In the genomic region with DNA sequence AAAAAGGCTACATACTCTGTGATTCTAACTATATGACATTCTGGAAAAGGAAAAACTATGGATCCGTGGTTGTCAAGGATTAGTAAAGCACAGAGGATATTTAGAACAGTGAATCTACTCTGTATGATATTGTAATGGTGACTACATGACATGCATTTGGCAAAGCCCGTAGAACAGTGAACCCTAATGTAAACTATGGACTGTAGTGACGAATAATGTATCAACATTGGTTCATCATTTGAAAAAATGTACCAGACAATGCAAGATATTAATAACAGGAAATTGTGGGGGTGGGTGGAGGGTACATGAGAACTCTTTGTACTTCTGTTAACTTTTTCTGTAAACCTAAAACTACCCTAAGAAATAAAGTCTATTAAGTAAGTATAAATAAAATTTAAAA, we compare ENCODE assay signal across 1 cellular context.
TF ChIP-seq lines count a peak whose summit lies in the region.

No MANE protein-coding gene starts in this region.

TF ChIP-seq in HepG2, 621 proteins besides CTCF, POLR2A, EP300 and RAD21:
- TF ChIP-seq ZNF234 (CRISPR knock-in tag; conservative IDR thresholded peaks at IDR 0.05) (no peak), ZNF598 (CRISPR knock-in tag; IDR thresholded peaks at IDR 0.05; ENCODE audit: borderline replicate concordance) (no peak), ZNF30 (CRISPR knock-in tag; IDR thresholded peaks at IDR 0.05) (no peak), SMC3 (IDR thresholded peaks at IDR 0.05; ENCODE audit: low read length) (no peak), HNRNPL (IDR thresholded peaks at IDR 0.05; ENCODE audit: low read depth, low read length) (no peak), KLF12 (CRISPR knock-in tag; IDR thresholded peaks at IDR 0.05; ENCODE audit: borderline replicate concordance) (no peak), NFYB (CRISPR knock-in tag; IDR thresholded peaks at IDR 0.05) (no peak), KDM5B (CRISPR knock-in tag; IDR thresholded peaks at IDR 0.05; ENCODE audit: borderline replicate concordance) (no peak), ASH2L (IDR thresholded peaks at IDR 0.05; ENCODE audit: insufficient read length, low read depth, low read length) (no peak), ZNF567 (CRISPR knock-in tag; IDR thresholded peaks at IDR 0.05; ENCODE audit: borderline replicate concordance) (no peak), MAFG (CRISPR knock-in tag; IDR thresholded peaks at IDR 0.05) (no peak), IKZF1 (IDR thresholded peaks at IDR 0.05) (no peak), ZNF782 (CRISPR knock-in tag; IDR thresholded peaks at IDR 0.05; ENCODE audit: borderline replicate concordance) (no peak), PCBP2 (optimal IDR thresholded peaks at IDR 0.05; ENCODE audit: low read depth, low read length, poor library complexity, severe bottlenecking) (no peak), ZNF224 (CRISPR knock-in tag; IDR thresholded peaks at IDR 0.05) (no peak)
- TF ChIP-seq, protein P1, sequence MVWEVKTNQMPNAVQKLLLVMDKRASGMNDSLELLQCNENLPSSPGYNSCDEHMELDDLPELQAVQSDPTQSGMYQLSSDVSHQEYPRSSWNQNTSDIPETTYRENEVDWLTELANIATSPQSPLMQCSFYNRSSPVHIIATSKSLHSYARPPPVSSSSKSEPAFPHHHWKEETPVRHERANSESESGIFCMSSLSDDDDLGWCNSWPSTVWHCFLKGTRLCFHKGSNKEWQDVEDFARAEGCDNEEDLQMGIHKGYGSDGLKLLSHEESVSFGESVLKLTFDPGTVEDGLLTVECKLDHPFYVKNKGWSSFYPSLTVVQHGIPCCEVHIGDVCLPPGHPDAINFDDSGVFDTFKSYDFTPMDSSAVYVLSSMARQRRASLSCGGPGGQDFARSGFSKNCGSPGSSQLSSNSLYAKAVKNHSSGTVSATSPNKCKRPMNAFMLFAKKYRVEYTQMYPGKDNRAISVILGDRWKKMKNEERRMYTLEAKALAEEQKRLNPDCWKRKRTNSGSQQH (CRISPR knock-in tag; IDR thresholded peaks at IDR 0.05; ENCODE audit: low read depth) = no peak
- TF ChIP-seq, protein P2, sequence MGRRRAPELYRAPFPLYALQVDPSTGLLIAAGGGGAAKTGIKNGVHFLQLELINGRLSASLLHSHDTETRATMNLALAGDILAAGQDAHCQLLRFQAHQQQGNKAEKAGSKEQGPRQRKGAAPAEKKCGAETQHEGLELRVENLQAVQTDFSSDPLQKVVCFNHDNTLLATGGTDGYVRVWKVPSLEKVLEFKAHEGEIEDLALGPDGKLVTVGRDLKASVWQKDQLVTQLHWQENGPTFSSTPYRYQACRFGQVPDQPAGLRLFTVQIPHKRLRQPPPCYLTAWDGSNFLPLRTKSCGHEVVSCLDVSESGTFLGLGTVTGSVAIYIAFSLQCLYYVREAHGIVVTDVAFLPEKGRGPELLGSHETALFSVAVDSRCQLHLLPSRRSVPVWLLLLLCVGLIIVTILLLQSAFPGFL (CRISPR knock-in tag; IDR thresholded peaks at IDR 0.05) = no peak
- TF ChIP-seq, protein P3, sequence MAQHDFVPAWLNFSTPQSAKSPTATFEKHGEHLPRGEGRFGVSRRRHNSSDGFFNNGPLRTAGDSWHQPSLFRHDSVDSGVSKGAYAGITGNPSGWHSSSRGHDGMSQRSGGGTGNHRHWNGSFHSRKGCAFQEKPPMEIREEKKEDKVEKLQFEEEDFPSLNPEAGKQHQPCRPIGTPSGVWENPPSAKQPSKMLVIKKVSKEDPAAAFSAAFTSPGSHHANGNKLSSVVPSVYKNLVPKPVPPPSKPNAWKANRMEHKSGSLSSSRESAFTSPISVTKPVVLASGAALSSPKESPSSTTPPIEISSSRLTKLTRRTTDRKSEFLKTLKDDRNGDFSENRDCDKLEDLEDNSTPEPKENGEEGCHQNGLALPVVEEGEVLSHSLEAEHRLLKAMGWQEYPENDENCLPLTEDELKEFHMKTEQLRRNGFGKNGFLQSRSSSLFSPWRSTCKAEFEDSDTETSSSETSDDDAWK (CRISPR knock-in tag; IDR thresholded peaks at IDR 0.05) = no peak
- TF ChIP-seq, protein P4, sequence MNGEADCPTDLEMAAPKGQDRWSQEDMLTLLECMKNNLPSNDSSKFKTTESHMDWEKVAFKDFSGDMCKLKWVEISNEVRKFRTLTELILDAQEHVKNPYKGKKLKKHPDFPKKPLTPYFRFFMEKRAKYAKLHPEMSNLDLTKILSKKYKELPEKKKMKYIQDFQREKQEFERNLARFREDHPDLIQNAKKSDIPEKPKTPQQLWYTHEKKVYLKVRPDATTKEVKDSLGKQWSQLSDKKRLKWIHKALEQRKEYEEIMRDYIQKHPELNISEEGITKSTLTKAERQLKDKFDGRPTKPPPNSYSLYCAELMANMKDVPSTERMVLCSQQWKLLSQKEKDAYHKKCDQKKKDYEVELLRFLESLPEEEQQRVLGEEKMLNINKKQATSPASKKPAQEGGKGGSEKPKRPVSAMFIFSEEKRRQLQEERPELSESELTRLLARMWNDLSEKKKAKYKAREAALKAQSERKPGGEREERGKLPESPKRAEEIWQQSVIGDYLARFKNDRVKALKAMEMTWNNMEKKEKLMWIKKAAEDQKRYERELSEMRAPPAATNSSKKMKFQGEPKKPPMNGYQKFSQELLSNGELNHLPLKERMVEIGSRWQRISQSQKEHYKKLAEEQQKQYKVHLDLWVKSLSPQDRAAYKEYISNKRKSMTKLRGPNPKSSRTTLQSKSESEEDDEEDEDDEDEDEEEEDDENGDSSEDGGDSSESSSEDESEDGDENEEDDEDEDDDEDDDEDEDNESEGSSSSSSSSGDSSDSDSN (CRISPR knock-in tag; IDR thresholded peaks at IDR 0.05) = no peak
